21 cellular contexts compared by ENCODE assay signal in genomic region chr10:21160116-21160515, GRCh38.
DNase-seq lines count a peak whose midpoint lies in the region; ATAC-seq, FAIRE-seq and TF ChIP-seq lines count a peak whose summit lies in the region.
"Had no signal": no experiment of that assay in that cellular context is flagged by ENCODE, and none has a peak within 500 bp of the region (broad histone marks: within the 10 kb centered on the region; RNA-seq: fewer than 3 reads in every experiment).

No MANE protein-coding gene starts in this region.

- no peaks in the 10 kb centered on the region; a peak in 2 of 5 replicates for H3K27me3 ChIP-seq in HepG2 (ENCODE audit: control insufficient read depth in 1 of 2, insufficient read depth in 2 of 2, low read length in 2 of 2)
- H3K27me3 ChIP-seq: suprapubic skin had no signal

- in situ Hi-C loops in HepG2 (cut with HindIII; ENCODE audit: extremely low pct_ligation_motif_present, low pct_unique_long_range_greater_than_20kb) = no loop called here

- intact Hi-C loops in HepG2 (cut with micrococcal nuclease; ENCODE audit: unreplicated experiment) = no loop called here

- H3K4me3 ChIP-seq in HepG2 (replicated peaks in 1 of 3; ENCODE audit: insufficient read depth in 1 of 3, low read depth in 2 of 3, low read length in 3 of 3) (no peak overlapping the region), foreskin fibroblast (ENCODE audit: low read depth in 1 of 2, low read length in 2 of 2) (no peak overlapping the region)
- H3K4me3 ChIP-seq: GM12878, K562, prostate gland, suprapubic skin had no signal

- TF ChIP-seq RAD21 in HepG2 (CRISPR knock-in tag; IDR thresholded peaks at IDR 0.05) = no peak

- no peak overlapping the region for H3K27ac ChIP-seq in HepG2 (ENCODE audit: extremely low read length, insufficient read depth, low read length)
- H3K27ac ChIP-seq: prostate gland, suprapubic skin had no signal

- WGBS in HepG2 (ENCODE audit: low lambda C conversion rate) = 2% methylated on average over 4 of the region's 4 CpGs

- H3K9ac ChIP-seq in HepG2 (ENCODE audit: insufficient read depth, low read depth, low read length) = no peak overlapping the region

- no peak overlapping the region for H2AFZ ChIP-seq in HepG2 (ENCODE audit: low read length)

- TF ChIP-seq CTCF in HepG2 (CRISPR knock-in tag; IDR thresholded peaks at IDR 0.05) = no peak
- no peak for TF ChIP-seq CTCF in foreskin fibroblast (IDR thresholded peaks at IDR 0.05; ENCODE audit: low read depth, low read length)

- CTCF ChIA-PET in HepG2 (lab: Yijun Ruan, JAX; ENCODE audit: low intra/inter-chr PET ratio, low total read pairs) = no interaction called here

- DNase-seq in DMS153 (lab: John Stamatoyannopoulos, UW) (peak; percentile 83), NCI-H1092 treated with DMSO at 0.1 percent for 48 hours (lab: John Stamatoyannopoulos, UW) (peak; percentile 81), NCI-H510A treated with DMSO at 0.1 percent for 48 hours (lab: John Stamatoyannopoulos, UW) (peak; percentile 50), HepG2 (ENCODE audit: low spot score) (no peak), GM19240 (ENCODE audit: insufficient read length, low spot score) (no peak), foreskin fibroblast (no peak)
- DNase-seq: activated naive CD8-positive, alpha-beta T cell treated with anti-CD3 and anti-CD28 coated beads, Interleukin-2, amount 50 U/mL, for 24 hours; Calu3; GDM1; GOT3; naive thymus-derived CD8-positive, alpha-beta T cell; NCI-H1694; T-cell had no signal

- no peak for TF ChIP-seq POLR2A in HepG2 (IDR thresholded peaks at IDR 0.05; ENCODE audit: insufficient read depth in 1 of 2, low read depth in 2 of 2, low read length in 2 of 2)

- no peak for TF ChIP-seq EP300 in HepG2 (IDR thresholded peaks at IDR 0.05; ENCODE audit: low read depth in 2 of 2, low read length in 2 of 2)
- no peak for TF ChIP-seq EP300 in HepG2 (CRISPR knock-in tag; IDR thresholded peaks at IDR 0.05; ENCODE audit: borderline replicate concordance)

- H3K4me1 ChIP-seq in HepG2 (ENCODE audit: insufficient read depth, low read length) = no peaks in the 10 kb centered on the region
- H3K4me1 ChIP-seq: prostate gland, suprapubic skin had no signal

- POLR2A ChIA-PET in HepG2 (lab: Yijun Ruan, JAX) = no interaction called here

- no peaks in the 10 kb centered on the region for H3K9me3 ChIP-seq in HepG2 (ENCODE audit: low read length)
- H3K9me3 ChIP-seq: prostate gland, suprapubic skin had no signal

- no peaks in the 10 kb centered on the region for H4K20me1 ChIP-seq in HepG2 (ENCODE audit: insufficient read depth, low read length)

- no TSS peak for BruUV-seq in HepG2 (replicated peaks; lab: Mats Ljungman, UMichigan)

- H3K4me2 ChIP-seq in HepG2 (ENCODE audit: low read depth, low read length) = no peak overlapping the region

- ATAC-seq in HepG2 = no peak
- ATAC-seq: activated naive CD8-positive, alpha-beta T cell treated with anti-CD3 and anti-CD28 coated beads, Interleukin-2, amount 50 U/mL, for 24 hours; esophagus mucosa; GM12878; naive thymus-derived CD8-positive, alpha-beta T cell; Right ventricle myocardium inferior; T-cell had no signal

- FAIRE-seq in islet of Langerhans (lab: Jason Lieb, UNC) (peak; percentile 83), HepG2 (lab: Jason Lieb, UNC) (no peak)
- FAIRE-seq: bronchial epithelial cell, GM12878, K562 had no signal

- H3K79me2 ChIP-seq in HepG2 (ENCODE audit: insufficient read depth, low read length) = no peaks in the 10 kb centered on the region

- H3K36me3 ChIP-seq in HepG2 (replicated peaks in 1 of 2; ENCODE audit: control insufficient read depth in 1 of 2, insufficient read depth in 2 of 2, low read length in 2 of 2) = no peaks in the 10 kb centered on the region
- H3K36me3 ChIP-seq: prostate gland, suprapubic skin had no signal

TF ChIP-seq in HepG2, 621 proteins besides CTCF, POLR2A, EP300 and RAD21:
- TF ChIP-seq ZNF12 (CRISPR knock-in tag; IDR thresholded peaks at IDR 0.05) (no peak), ZNF768 (CRISPR knock-in tag; IDR thresholded peaks at IDR 0.05) (no peak), ZFP36L1 (CRISPR knock-in tag; IDR thresholded peaks at IDR 0.05) (no peak), KLF6 (CRISPR knock-in tag; IDR thresholded peaks at IDR 0.05) (no peak), CREBL2 (CRISPR knock-in tag; IDR thresholded peaks at IDR 0.05; ENCODE audit: borderline replicate concordance) (no peak), HNRNPLL (IDR thresholded peaks at IDR 0.05; ENCODE audit: low read depth, low read length, poor library complexity, severe bottlenecking) (no peak), HOXA5 (CRISPR knock-in tag; IDR thresholded peaks at IDR 0.05) (no peak), GPBP1L1 (CRISPR knock-in tag; IDR thresholded peaks at IDR 0.05) (no peak), RARG (CRISPR knock-in tag; IDR thresholded peaks at IDR 0.05; ENCODE audit: low read depth) (no peak), PRDM15 (CRISPR knock-in tag; IDR thresholded peaks at IDR 0.05) (no peak)

Comparison
In these comparisons a context has a peak if more than half of its experiments do, and no peak if none do; other contexts are left out.
1. DNase-seq: peak in DMS153 (single experiment), NCI-H1092 treated with DMSO at 0.1 percent for 48 hours (single experiment) and NCI-H510A treated with DMSO at 0.1 percent for 48 hours (single experiment); none in HepG2 (single experiment), GM19240 (single experiment) and foreskin fibroblast (0 of 2).